Comparison of ENCODE assay signal across 9 cellular contexts in genomic region chr13:46648166-46648607, GRCh38.
DNase-seq lines count a peak whose midpoint lies in the region; ATAC-seq and TF ChIP-seq lines count a peak whose summit lies in the region.
"Had no signal": no experiment of that assay in that cellular context is flagged by ENCODE, and none has a peak within 500 bp of the region (broad histone marks: within the 10 kb centered on the region; RNA-seq: fewer than 3 reads in every experiment).

No MANE protein-coding gene starts in this region.

- H3K27ac ChIP-seq in colonic mucosa, result no peak overlapping the region

- no peaks in the 10 kb centered on the region for H3K27me3 Mint-ChIP-seq in type B pancreatic cell

- no peaks in the 10 kb centered on the region for H3K36me3 ChIP-seq in colonic mucosa

- H3K9me3 ChIP-seq in colonic mucosa, result no peaks in the 10 kb centered on the region

- intact Hi-C loops in colonic mucosa (cut with DNase I), result no loop called here

- H3K9me3 Mint-ChIP-seq in activated naive CD4-positive, alpha-beta T cell treated with anti-CD3 and anti-CD28 coated beads, Interleukin-2, amount 50 U/mL, for 72 hours, result no peaks in the 10 kb centered on the region
- no peaks in the 10 kb centered on the region for H3K9me3 Mint-ChIP-seq in type B pancreatic cell

- H3K4me3 ChIP-seq in colonic mucosa, result no peak overlapping the region
- H3K4me3 ChIP-seq: lung had no signal

- no peaks in the 10 kb centered on the region for H3K4me1 ChIP-seq in colonic mucosa

- ATAC-seq in activated naive CD4-positive, alpha-beta T cell treated with anti-CD3 and anti-CD28 coated beads, Interleukin-2, amount 50 U/mL, for 72 hours, result peak; percentile 38 to 54
- peak; percentile 87 for ATAC-seq in HG02588 (IDR thresholded peaks at IDR 0.05; ENCODE audit: unreplicated experiment)

- peaks cover 31% of the 10 kb centered on the region for H3K4me1 Mint-ChIP-seq in type B pancreatic cell (ENCODE audit: unreplicated experiment)

- TF ChIP-seq CTCF in colonic mucosa (IDR thresholded peaks at IDR 0.05) (no peak), type B pancreatic cell (conservative IDR thresholded peaks at IDR 0.05) (no peak)

- peaks cover 0 to 7% of the 10 kb centered on the region in 2 donors for H3K36me3 Mint-ChIP-seq in activated naive CD4-positive, alpha-beta T cell treated with anti-CD3 and anti-CD28 coated beads, Interleukin-2, amount 50 U/mL, for 72 hours
- H3K36me3 Mint-ChIP-seq in type B pancreatic cell, result peaks cover 8% of the 10 kb centered on the region

- no peak overlapping the region for H3K27ac Mint-ChIP-seq in activated naive CD4-positive, alpha-beta T cell treated with anti-CD3 and anti-CD28 coated beads, Interleukin-2, amount 50 U/mL, for 72 hours
- H3K27ac Mint-ChIP-seq in type B pancreatic cell, result peak overlapping the region; percentile 50

- peak overlapping the region; percentile 31 for H3K4me3 Mint-ChIP-seq in type B pancreatic cell

- no peak for DNase-seq in activated naive CD4-positive, alpha-beta T cell treated with anti-CD3 and anti-CD28 coated beads, Interleukin-2, amount 50 U/mL, for 72 hours (ENCODE audit: low spot score in 2 of 2)
- no peak for DNase-seq in activated naive CD4-positive, alpha-beta T cell treated with anti-CD3 and anti-CD28 coated beads, Interleukin-2, amount 50 U/mL, for 16 hours
- DNase-seq in NCI-H146 (lab: John Stamatoyannopoulos, UW), result peak; percentile 75
- DNase-seq in colonic mucosa, result peak; percentile 68
- DNase-seq in type B pancreatic cell (ENCODE audit: extremely low spot score, unreplicated experiment), result no peak
- no peak for DNase-seq in NCI-H774 (lab: John Stamatoyannopoulos, UW)
- no peak for DNase-seq in germinal center (ENCODE audit: low spot score)

- H3K27me3 ChIP-seq in colonic mucosa, result no peaks in the 10 kb centered on the region

- no peak overlapping the region for H3K9ac ChIP-seq in colonic mucosa (ENCODE audit: low read depth in 2 of 2, low read length in 2 of 2)

Comparison
In these comparisons a context has a peak if more than half of its experiments do, and no peak if none do; other contexts are left out.
1. DNase-seq: peak in NCI-H146 (single experiment) and colonic mucosa (single experiment); none in activated naive CD4-positive, alpha-beta T cell treated with anti-CD3 and anti-CD28 coated beads, Interleukin-2, amount 50 U/mL, for 72 hours (0 of 2), activated naive CD4-positive, alpha-beta T cell treated with anti-CD3 and anti-CD28 coated beads, Interleukin-2, amount 50 U/mL, for 16 hours (single experiment), type B pancreatic cell (single experiment), NCI-H774 (single experiment) and germinal center (single experiment).